ENCODE assay signal across 1 cellular context in the genomic region with DNA sequence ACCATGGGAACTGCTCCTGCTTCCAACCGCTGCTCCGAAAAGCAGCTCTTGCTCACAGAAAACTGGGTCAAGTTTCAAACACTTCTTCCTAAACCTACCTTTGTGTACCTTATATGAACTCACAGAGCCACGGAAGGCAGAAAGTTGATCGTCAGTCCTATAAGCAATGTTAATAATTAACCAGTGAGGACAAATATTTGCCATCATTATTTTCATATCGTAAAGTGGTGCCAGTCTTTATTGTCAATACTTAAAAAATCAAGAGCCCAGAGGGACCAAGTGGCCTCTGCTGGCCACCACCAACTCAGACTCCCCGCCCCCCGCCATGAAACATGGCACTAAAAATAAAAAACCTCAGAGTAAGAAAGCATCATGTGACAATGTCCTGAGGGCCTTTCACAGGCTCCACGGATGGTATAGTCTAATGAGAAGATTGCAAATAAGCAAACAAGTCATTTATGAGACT.
TF ChIP-seq lines count a peak whose summit lies in the region.

No MANE protein-coding gene starts in this region.

TF ChIP-seq in HepG2, 621 proteins besides CTCF, POLR2A, EP300 and RAD21 (continued from another document and continues in another):
- TF ChIP-seq, protein P1, sequence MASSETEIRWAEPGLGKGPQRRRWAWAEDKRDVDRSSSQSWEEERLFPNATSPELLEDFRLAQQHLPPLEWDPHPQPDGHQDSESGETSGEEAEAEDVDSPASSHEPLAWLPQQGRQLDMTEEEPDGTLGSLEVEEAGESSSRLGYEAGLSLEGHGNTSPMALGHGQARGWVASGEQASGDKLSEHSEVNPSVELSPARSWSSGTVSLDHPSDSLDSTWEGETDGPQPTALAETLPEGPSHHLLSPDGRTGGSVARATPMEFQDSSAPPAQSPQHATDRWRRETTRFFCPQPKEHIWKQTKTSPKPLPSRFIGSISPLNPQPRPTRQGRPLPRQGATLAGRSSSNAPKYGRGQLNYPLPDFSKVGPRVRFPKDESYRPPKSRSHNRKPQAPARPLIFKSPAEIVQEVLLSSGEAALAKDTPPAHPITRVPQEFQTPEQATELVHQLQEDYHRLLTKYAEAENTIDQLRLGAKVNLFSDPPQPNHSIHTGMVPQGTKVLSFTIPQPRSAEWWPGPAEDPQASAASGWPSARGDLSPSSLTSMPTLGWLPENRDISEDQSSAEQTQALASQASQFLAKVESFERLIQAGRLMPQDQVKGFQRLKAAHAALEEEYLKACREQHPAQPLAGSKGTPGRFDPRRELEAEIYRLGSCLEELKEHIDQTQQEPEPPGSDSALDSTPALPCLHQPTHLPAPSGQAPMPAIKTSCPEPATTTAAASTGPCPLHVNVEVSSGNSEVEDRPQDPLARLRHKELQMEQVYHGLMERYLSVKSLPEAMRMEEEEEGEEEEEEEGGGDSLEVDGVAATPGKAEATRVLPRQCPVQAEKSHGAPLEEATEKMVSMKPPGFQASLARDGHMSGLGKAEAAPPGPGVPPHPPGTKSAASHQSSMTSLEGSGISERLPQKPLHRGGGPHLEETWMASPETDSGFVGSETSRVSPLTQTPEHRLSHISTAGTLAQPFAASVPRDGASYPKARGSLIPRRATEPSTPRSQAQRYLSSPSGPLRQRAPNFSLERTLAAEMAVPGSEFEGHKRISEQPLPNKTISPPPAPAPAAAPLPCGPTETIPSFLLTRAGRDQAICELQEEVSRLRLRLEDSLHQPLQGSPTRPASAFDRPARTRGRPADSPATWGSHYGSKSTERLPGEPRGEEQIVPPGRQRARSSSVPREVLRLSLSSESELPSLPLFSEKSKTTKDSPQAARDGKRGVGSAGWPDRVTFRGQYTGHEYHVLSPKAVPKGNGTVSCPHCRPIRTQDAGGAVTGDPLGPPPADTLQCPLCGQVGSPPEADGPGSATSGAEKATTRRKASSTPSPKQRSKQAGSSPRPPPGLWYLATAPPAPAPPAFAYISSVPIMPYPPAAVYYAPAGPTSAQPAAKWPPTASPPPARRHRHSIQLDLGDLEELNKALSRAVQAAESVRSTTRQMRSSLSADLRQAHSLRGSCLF (CRISPR knock-in tag; IDR thresholded peaks at IDR 0.05; ENCODE audit: borderline replicate concordance): no peak
- no peak for TF ChIP-seq ZNF253 (CRISPR knock-in tag; IDR thresholded peaks at IDR 0.05; ENCODE audit: borderline replicate concordance)
- no peak for TF ChIP-seq ZNF816 (CRISPR knock-in tag; IDR thresholded peaks at IDR 0.05; ENCODE audit: borderline replicate concordance)
- peak; percentile 96 for TF ChIP-seq TAF1 (CRISPR knock-in tag; IDR thresholded peaks at IDR 0.05)
- no peak for TF ChIP-seq CCAR2 (optimal IDR thresholded peaks at IDR 0.05; ENCODE audit: low read depth, low read length)
- TF ChIP-seq KMT2B (CRISPR knock-in tag; IDR thresholded peaks at IDR 0.05): no peak
- TF ChIP-seq NBN (conservative IDR thresholded peaks at IDR 0.05): no peak
- no peak for TF ChIP-seq ZNF124 (CRISPR knock-in tag; IDR thresholded peaks at IDR 0.05)
- no peak for TF ChIP-seq ZNF30 (CRISPR knock-in tag; IDR thresholded peaks at IDR 0.05)
- TF ChIP-seq, protein P2, sequence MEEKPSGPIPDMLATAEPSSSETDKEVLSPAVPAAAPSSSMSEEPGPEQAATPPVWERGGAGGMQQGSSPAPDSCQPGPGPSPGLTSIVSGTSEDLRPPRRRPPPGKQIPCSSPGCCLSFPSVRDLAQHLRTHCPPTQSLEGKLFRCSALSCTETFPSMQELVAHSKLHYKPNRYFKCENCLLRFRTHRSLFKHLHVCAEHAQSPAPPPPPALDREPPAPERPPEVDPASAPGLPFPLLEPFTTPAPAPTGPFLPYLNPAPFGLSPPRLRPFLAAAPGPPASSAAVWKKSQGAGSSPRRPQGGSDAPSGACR (CRISPR knock-in tag; IDR thresholded peaks at IDR 0.05): no peak
- no peak for TF ChIP-seq ZNF546 (CRISPR knock-in tag; conservative IDR thresholded peaks at IDR 0.05)
- no peak for TF ChIP-seq SMAD1 (CRISPR knock-in tag; IDR thresholded peaks at IDR 0.05; ENCODE audit: borderline replicate concordance, low read depth)
- TF ChIP-seq, protein P3, sequence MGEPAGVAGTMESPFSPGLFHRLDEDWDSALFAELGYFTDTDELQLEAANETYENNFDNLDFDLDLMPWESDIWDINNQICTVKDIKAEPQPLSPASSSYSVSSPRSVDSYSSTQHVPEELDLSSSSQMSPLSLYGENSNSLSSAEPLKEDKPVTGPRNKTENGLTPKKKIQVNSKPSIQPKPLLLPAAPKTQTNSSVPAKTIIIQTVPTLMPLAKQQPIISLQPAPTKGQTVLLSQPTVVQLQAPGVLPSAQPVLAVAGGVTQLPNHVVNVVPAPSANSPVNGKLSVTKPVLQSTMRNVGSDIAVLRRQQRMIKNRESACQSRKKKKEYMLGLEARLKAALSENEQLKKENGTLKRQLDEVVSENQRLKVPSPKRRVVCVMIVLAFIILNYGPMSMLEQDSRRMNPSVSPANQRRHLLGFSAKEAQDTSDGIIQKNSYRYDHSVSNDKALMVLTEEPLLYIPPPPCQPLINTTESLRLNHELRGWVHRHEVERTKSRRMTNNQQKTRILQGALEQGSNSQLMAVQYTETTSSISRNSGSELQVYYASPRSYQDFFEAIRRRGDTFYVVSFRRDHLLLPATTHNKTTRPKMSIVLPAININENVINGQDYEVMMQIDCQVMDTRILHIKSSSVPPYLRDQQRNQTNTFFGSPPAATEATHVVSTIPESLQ (CRISPR knock-in tag; conservative IDR thresholded peaks at IDR 0.05): no peak
- TF ChIP-seq ZFP82 (CRISPR knock-in tag; IDR thresholded peaks at IDR 0.05; ENCODE audit: borderline replicate concordance): no peak
- no peak for TF ChIP-seq SATB2 (CRISPR knock-in tag; IDR thresholded peaks at IDR 0.05)
- TF ChIP-seq, protein P4, sequence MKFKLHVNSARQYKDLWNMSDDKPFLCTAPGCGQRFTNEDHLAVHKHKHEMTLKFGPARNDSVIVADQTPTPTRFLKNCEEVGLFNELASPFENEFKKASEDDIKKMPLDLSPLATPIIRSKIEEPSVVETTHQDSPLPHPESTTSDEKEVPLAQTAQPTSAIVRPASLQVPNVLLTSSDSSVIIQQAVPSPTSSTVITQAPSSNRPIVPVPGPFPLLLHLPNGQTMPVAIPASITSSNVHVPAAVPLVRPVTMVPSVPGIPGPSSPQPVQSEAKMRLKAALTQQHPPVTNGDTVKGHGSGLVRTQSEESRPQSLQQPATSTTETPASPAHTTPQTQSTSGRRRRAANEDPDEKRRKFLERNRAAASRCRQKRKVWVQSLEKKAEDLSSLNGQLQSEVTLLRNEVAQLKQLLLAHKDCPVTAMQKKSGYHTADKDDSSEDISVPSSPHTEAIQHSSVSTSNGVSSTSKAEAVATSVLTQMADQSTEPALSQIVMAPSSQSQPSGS (CRISPR knock-in tag; IDR thresholded peaks at IDR 0.05): peak; percentile 35; the same call in 1 of the 2 replicates
- no peak for TF ChIP-seq NCOR1 (IDR thresholded peaks at IDR 0.05; ENCODE audit: borderline replicate concordance, low read length)
- no peak for TF ChIP-seq HCFC1 (IDR thresholded peaks at IDR 0.05; ENCODE audit: low read depth, low read length)
- no peak for TF ChIP-seq ZNF225 (CRISPR knock-in tag; IDR thresholded peaks at IDR 0.05)
- no peak for TF ChIP-seq HNRNPLL (IDR thresholded peaks at IDR 0.05; ENCODE audit: low read depth, low read length, poor library complexity, severe bottlenecking)
- TF ChIP-seq, protein P5, sequence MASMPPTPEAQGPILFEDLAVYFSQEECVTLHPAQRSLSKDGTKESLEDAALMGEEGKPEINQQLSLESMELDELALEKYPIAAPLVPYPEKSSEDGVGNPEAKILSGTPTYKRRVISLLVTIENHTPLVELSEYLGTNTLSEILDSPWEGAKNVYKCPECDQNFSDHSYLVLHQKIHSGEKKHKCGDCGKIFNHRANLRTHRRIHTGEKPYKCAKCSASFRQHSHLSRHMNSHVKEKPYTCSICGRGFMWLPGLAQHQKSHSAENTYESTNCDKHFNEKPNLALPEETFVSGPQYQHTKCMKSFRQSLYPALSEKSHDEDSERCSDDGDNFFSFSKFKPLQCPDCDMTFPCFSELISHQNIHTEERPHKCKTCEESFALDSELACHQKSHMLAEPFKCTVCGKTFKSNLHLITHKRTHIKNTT (CRISPR knock-in tag; IDR thresholded peaks at IDR 0.05): no peak
- TF ChIP-seq, protein P6, sequence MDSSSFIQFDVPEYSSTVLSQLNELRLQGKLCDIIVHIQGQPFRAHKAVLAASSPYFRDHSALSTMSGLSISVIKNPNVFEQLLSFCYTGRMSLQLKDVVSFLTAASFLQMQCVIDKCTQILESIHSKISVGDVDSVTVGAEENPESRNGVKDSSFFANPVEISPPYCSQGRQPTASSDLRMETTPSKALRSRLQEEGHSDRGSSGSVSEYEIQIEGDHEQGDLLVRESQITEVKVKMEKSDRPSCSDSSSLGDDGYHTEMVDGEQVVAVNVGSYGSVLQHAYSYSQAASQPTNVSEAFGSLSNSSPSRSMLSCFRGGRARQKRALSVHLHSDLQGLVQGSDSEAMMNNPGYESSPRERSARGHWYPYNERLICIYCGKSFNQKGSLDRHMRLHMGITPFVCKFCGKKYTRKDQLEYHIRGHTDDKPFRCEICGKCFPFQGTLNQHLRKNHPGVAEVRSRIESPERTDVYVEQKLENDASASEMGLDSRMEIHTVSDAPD (CRISPR knock-in tag; IDR thresholded peaks at IDR 0.05): no peak
- peak; percentile 69; the same call in 1 of the 2 replicates for TF ChIP-seq ZNF331 (CRISPR knock-in tag; IDR thresholded peaks at IDR 0.05)
- TF ChIP-seq NR1H2 (CRISPR knock-in tag; IDR thresholded peaks at IDR 0.05; ENCODE audit: borderline replicate concordance, low read depth): no peak
- 0 out of 2 replicates have a peak, but pooled peaks have one; percentile 34 for TF ChIP-seq ZNF746 (CRISPR knock-in tag; IDR thresholded peaks at IDR 0.05)
- TF ChIP-seq MAFG (CRISPR knock-in tag; IDR thresholded peaks at IDR 0.05): no peak
- no peak; the same call in 1 of the 2 replicates for TF ChIP-seq SALL2 (CRISPR knock-in tag; IDR thresholded peaks at IDR 0.05)
- TF ChIP-seq, protein P7, sequence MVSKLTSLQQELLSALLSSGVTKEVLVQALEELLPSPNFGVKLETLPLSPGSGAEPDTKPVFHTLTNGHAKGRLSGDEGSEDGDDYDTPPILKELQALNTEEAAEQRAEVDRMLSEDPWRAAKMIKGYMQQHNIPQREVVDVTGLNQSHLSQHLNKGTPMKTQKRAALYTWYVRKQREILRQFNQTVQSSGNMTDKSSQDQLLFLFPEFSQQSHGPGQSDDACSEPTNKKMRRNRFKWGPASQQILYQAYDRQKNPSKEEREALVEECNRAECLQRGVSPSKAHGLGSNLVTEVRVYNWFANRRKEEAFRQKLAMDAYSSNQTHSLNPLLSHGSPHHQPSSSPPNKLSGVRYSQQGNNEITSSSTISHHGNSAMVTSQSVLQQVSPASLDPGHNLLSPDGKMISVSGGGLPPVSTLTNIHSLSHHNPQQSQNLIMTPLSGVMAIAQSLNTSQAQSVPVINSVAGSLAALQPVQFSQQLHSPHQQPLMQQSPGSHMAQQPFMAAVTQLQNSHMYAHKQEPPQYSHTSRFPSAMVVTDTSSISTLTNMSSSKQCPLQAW (CRISPR knock-in tag; IDR thresholded peaks at IDR 0.05): no peak; the same call in 1 of the 2 replicates
- no peak for TF ChIP-seq ZFP41 (CRISPR knock-in tag; IDR thresholded peaks at IDR 0.05; ENCODE audit: borderline replicate concordance)
- TF ChIP-seq, protein P8, sequence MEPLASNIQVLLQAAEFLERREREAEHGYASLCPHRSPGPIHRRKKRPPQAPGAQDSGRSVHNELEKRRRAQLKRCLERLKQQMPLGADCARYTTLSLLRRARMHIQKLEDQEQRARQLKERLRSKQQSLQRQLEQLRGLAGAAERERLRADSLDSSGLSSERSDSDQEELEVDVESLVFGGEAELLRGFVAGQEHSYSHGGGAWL (CRISPR knock-in tag; IDR thresholded peaks at IDR 0.05): no peak
- TF ChIP-seq GPN1 (CRISPR knock-in tag; IDR thresholded peaks at IDR 0.05; ENCODE audit: borderline replicate concordance): no peak
- TF ChIP-seq ZFP36L2 (CRISPR knock-in tag; IDR thresholded peaks at IDR 0.05): no peak
- TF ChIP-seq NFYC (CRISPR knock-in tag; IDR thresholded peaks at IDR 0.05): no peak
- no peak for TF ChIP-seq ZMYM2 (CRISPR knock-in tag; IDR thresholded peaks at IDR 0.05)
- 0 out of 2 replicates have a peak, but pooled peaks have one; percentile 28 for TF ChIP-seq ISL2 (CRISPR knock-in tag; IDR thresholded peaks at IDR 0.05)
- no peak for TF ChIP-seq FOXA1 (IDR thresholded peaks at IDR 0.05)
- TF ChIP-seq FOXA1 (CRISPR knock-in tag; IDR thresholded peaks at IDR 0.05): peak; percentile 74
- TF ChIP-seq U2AF1 (optimal IDR thresholded peaks at IDR 0.05; ENCODE audit: low read depth, low read length): no peak
- TF ChIP-seq, protein P9, sequence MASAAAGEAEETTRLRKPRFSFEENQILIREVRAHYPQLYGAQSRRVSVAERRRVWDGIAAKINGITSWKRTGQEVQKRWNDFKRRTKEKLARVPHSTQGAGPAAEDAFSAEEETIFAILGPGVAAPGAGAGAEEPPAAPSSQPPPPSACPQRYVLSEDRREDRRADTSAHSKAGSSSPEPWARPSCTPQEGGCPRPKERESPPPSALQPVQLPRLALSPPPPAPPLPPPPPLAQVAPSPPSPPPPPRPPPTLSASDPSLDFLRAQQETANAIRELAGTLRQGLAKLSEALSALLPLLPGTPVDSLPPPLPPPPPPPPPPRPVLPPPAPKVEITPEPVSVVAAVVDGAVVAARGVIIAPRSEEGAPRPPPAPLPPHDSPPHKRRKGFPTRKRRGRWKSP (CRISPR knock-in tag; IDR thresholded peaks at IDR 0.05): no peak
- no peak for TF ChIP-seq ZBTB21 (CRISPR knock-in tag; IDR thresholded peaks at IDR 0.05)
- TF ChIP-seq SP140L (CRISPR knock-in tag; IDR thresholded peaks at IDR 0.05; ENCODE audit: borderline replicate concordance): no peak
- no peak for TF ChIP-seq ZNF33B (CRISPR knock-in tag; IDR thresholded peaks at IDR 0.05)
- no peak; the same call in 1 of the 2 replicates for TF ChIP-seq CREM (IDR thresholded peaks at IDR 0.05)
- no peak for TF ChIP-seq CREM (CRISPR knock-in tag; IDR thresholded peaks at IDR 0.05)
- TF ChIP-seq DNMT1 (CRISPR knock-in tag; IDR thresholded peaks at IDR 0.05): no peak
- TF ChIP-seq FOXM1 (CRISPR knock-in tag; IDR thresholded peaks at IDR 0.05): no peak
- TF ChIP-seq KLF11 (CRISPR knock-in tag; IDR thresholded peaks at IDR 0.05): no peak
- TF ChIP-seq, protein P10, sequence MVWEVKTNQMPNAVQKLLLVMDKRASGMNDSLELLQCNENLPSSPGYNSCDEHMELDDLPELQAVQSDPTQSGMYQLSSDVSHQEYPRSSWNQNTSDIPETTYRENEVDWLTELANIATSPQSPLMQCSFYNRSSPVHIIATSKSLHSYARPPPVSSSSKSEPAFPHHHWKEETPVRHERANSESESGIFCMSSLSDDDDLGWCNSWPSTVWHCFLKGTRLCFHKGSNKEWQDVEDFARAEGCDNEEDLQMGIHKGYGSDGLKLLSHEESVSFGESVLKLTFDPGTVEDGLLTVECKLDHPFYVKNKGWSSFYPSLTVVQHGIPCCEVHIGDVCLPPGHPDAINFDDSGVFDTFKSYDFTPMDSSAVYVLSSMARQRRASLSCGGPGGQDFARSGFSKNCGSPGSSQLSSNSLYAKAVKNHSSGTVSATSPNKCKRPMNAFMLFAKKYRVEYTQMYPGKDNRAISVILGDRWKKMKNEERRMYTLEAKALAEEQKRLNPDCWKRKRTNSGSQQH (CRISPR knock-in tag; IDR thresholded peaks at IDR 0.05; ENCODE audit: low read depth): no peak
- no peak for TF ChIP-seq HNRNPL (IDR thresholded peaks at IDR 0.05; ENCODE audit: low read depth, low read length)
- TF ChIP-seq KLF9 (CRISPR knock-in tag; IDR thresholded peaks at IDR 0.05; ENCODE audit: low read depth): no peak
